In genomic region chr4:143486314-143486713, GRCh38 we compare ENCODE assay signal across 22 cellular contexts.
"Had no signal": no experiment of that assay in that cellular context is flagged by ENCODE, and none has a peak within 500 bp of the region (broad histone marks: within the 10 kb centered on the region; RNA-seq: fewer than 3 reads in every experiment).

No MANE protein-coding gene starts in this region.

- H3K9ac ChIP-seq: KMS-11, SK-N-SH had no signal

- FAIRE-seq: HTR-8/SVneo had no signal

- H3K4me3 ChIP-seq: K562 had no signal

- ATAC-seq: K562, Panc1 had no signal

- H3K9me2 ChIP-seq: SK-N-SH had no signal

- H3K9me3 ChIP-seq: SK-N-SH had no signal

- H3K4me2 ChIP-seq: KMS-11, SK-N-SH had no signal

- H3K27ac ChIP-seq: KMS-11 had no signal

- DNase-seq: Kasumi-1, MV-4-11, NCI-H1048, NCI-H1105, NCI-H1417, NCI-H1436 treated with DMSO at 0.1 percent for 48 hours, NCI-H1694 treated with DMSO at 0.1 percent for 48 hours, NCI-H1930, NCI-H2081, NCI-H2107, NCI-H2227 treated with DMSO at 0.1 percent for 48 hours, NCI-H524, NCI-H526 treated with DMSO at 0.1 percent for 48 hours, NCI-H774, Right ventricle myocardium superior, SIG-M5, SK-N-SH, SW 1271 had no signal
